ENCODE assay signal across 8 cellular contexts in genomic region chr3:129003578-129004112, GRCh38. TPM values are rescaled to one million over a fixed set of nuclear protein-coding genes. Genes with fewer than 3 reads are reported as not detected.
DNase-seq lines count a peak whose midpoint lies in the region; ATAC-seq, FAIRE-seq and TF ChIP-seq lines count a peak whose summit lies in the region.

No MANE protein-coding gene starts in this region.

- H3K36me3 ChIP-seq in kidney (ENCODE audit: control insufficient read depth in 1 of 2, insufficient read depth in 2 of 2, low read length in 2 of 2) (no peaks in the 10 kb centered on the region), thoracic aorta (no peaks in the 10 kb centered on the region)

- no peak for ATAC-seq in thoracic aorta (ENCODE audit: insufficient number of reproducible peaks, low FRiP score, low read depth)
- no peak for ATAC-seq in GM18861 (IDR thresholded peaks at IDR 0.05; ENCODE audit: unreplicated experiment)
- ATAC-seq in GM21576 (IDR thresholded peaks at IDR 0.05; ENCODE audit: unreplicated experiment), result no peak

- peaks cover 0 to 26% of the 10 kb centered on the region in 2 donors for H3K4me1 ChIP-seq in kidney (ENCODE audit: control insufficient read depth in 1 of 2, insufficient read depth in 1 of 2, low read depth in 1 of 2, low read length in 2 of 2)
- peaks cover 4 to 28% of the 10 kb centered on the region in 2 donors for H3K4me1 ChIP-seq in thoracic aorta (ENCODE audit: control insufficient read depth in 1 of 2, low read depth in 2 of 2)

- DNase-seq in COLO668 (lab: John Stamatoyannopoulos, UW; ENCODE audit: unreplicated experiment) (peak; percentile 88), NCI-H460 (ENCODE audit: extremely low read depth, low read depth) (peak; percentile 24), activated gamma-delta T cell (lab: John Stamatoyannopoulos, UW) (peak; percentile 21), kidney (peak; percentile 79), thoracic aorta (ENCODE audit: low spot score) (no peak), NOMO-1 treated with dmso at 0.1 percent for 144 hours (lab: John Stamatoyannopoulos, UW; ENCODE audit: unreplicated experiment) (no peak)

- H3K9ac ChIP-seq in kidney (ENCODE audit: low read length in 2 of 2), result no peak overlapping the region

- H3K27me3 ChIP-seq in thoracic aorta (replicated peaks; ENCODE audit: insufficient read depth), result peaks cover 4% of the 10 kb centered on the region

- H3K27ac ChIP-seq in kidney (ENCODE audit: low read depth in 2 of 2, low read length in 2 of 2), result no peak overlapping the region
- no peak overlapping the region for H3K27ac ChIP-seq in thoracic aorta

- TF ChIP-seq CTCF in kidney (IDR thresholded peaks at IDR 0.05; ENCODE audit: borderline replicate concordance, extremely low read depth, insufficient read depth) (peak; percentile 28), thoracic aorta (IDR thresholded peaks at IDR 0.05) (no peak)

- intact Hi-C loops in kidney (cut with DNase I), result no loop called here

- peak overlapping the region in 1 of 2 donors; percentile 51 for H3K4me3 ChIP-seq in kidney (ENCODE audit: low read length in 2 of 2)
- peak overlapping the region; percentile 39 for H3K4me3 ChIP-seq in thoracic aorta

- no peak for FAIRE-seq in kidney (lab: Jason Lieb, UNC)

- no peaks in the 10 kb centered on the region for H3K9me3 ChIP-seq in kidney (ENCODE audit: control insufficient read depth in 1 of 2, low read length in 2 of 2)
- no peaks in the 10 kb centered on the region for H3K9me3 ChIP-seq in thoracic aorta

RNA-seq across cellular contexts. Expression of gene EFCC1, which starts 2.5 kb away (rescaled TPM):
- total RNA-seq in NCI-H460 (2014; rRNA removed; shearing (Covaris generic)), result not detected in 2 replicates
- polyA plus RNA-seq in NCI-H460 (2014; cell fraction: nucleus; rRNA removed), result not detected in 2 replicates
- 3.7 TPM for total RNA-seq in kidney
- polyA plus RNA-seq in kidney (ENCODE audit: insufficient read depth, low read depth, low replicate concordance), result 2.4 TPM
- total RNA-seq in thoracic aorta, result 1 to 10 TPM in 1 of 2 donors, not detected in 1; 1.4 TPM

RNA-seq across cellular contexts. Expression of gene CFAP92, which starts 9.8 kb away (rescaled TPM):
- 0.42 TPM in 1 of 2 replicates, not detected in the other for total RNA-seq in NCI-H460 (2014; rRNA removed; shearing (Covaris generic))
- polyA plus RNA-seq in NCI-H460 (2014; cell fraction: nucleus; rRNA removed), result 0.58 TPM in 1 of 2 replicates, not detected in the other
- total RNA-seq in kidney (0.60 TPM), thoracic aorta (under 1 TPM in 1 of 2 donors, not detected in 1; 0.68 TPM)
- 0.56 TPM for polyA plus RNA-seq in kidney (ENCODE audit: insufficient read depth, low read depth, low replicate concordance)

RNA-seq across cellular contexts. Expression of gene GP9, which starts 56.9 kb away (rescaled TPM):
- total RNA-seq in NCI-H460 (2014; rRNA removed; shearing (Covaris generic)), result not detected in 2 replicates
- polyA plus RNA-seq in NCI-H460 (2014; cell fraction: nucleus; rRNA removed), result not detected in 2 replicates
- total RNA-seq in kidney, result not detected
- 0.49 TPM for polyA plus RNA-seq in kidney (ENCODE audit: insufficient read depth, low read depth, low replicate concordance)
- total RNA-seq in thoracic aorta, result not detected

Comparison
In these comparisons a context has a peak if more than half of its experiments do, and no peak if none do; other contexts are left out.
1. DNase-seq: peak in COLO668 (single experiment), NCI-H460 (single experiment), activated gamma-delta T cell (single experiment) and kidney (single experiment); none in thoracic aorta (single experiment) and NOMO-1 treated with dmso at 0.1 percent for 144 hours (single experiment).